Comparison of ENCODE assay signal across 1 cellular context in genomic region chr3:61922118-61922517, GRCh38.
TF ChIP-seq lines count a peak whose summit lies in the region.

No MANE protein-coding gene starts in this region.

TF ChIP-seq in SK-N-SH, 30 proteins besides CTCF, POLR2A, EP300 and RAD21 (continued from another document):
- TF ChIP-seq PBX3 (IDR thresholded peaks at IDR 0.05): no peak
- TF ChIP-seq SIN3A (IDR thresholded peaks at IDR 0.05; ENCODE audit: borderline replicate concordance, low read depth, low read length): no peak
- TF ChIP-seq ELF1 (IDR thresholded peaks at IDR 0.05): no peak
- no peak for TF ChIP-seq RFX5 (IDR thresholded peaks at IDR 0.05; ENCODE audit: low read length)
- no peak for TF ChIP-seq TCF12 (IDR thresholded peaks at IDR 0.05)
- no peak for TF ChIP-seq TAF1 (IDR thresholded peaks at IDR 0.05; ENCODE audit: borderline replicate concordance, low read depth, low read length)
